In the genomic region with DNA sequence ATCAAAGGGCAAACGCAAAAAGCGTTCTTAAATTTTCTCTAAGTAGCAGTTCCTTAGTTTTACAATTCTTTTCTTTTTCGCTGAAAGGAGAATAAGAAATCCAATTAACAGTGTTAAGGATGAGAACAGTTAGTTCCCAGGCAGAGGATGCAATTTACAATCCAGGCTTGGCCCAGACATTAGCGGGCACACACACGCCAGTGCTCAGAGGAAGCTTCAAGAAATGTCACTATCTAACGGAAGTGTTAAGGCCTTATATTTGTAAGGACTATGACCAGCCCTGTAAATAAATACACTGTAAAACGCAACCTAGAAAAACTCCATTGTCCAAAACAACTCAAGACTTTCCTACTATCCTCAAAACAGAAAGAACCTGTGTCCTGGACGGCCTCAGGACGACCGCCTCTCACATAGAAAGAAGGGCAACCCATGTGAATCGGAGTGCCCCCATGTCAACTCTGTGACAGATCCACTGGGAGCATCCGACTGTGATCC, we compare ENCODE assay signal across 8 cellular contexts. TPM values are rescaled to one million over a fixed set of nuclear protein-coding genes. Genes with fewer than 3 reads are reported as not detected.
DNase-seq lines count a peak whose midpoint lies in the region; ATAC-seq and TF ChIP-seq lines count a peak whose summit lies in the region.

No MANE protein-coding gene starts in this region.

- H3K9ac ChIP-seq in BLaER1: peak overlapping the region; percentile 95

- TF ChIP-seq POLR2A in adrenal gland (IDR thresholded peaks at IDR 0.05): no peak

- H3K4me1 ChIP-seq in BLaER1 (peaks cover 46% of the 10 kb centered on the region), adrenal gland (replicated peaks in 1 of 2) (peaks cover 10 to 37% of the 10 kb centered on the region in 2 donors)

- intact Hi-C loops in adrenal gland (cut with DNase I): no loop called here

- DNase-seq in HL-60 (ENCODE audit: low read depth in 1 of 2, low spot score in 1 of 2) (peak in 1 of 2 experiments; percentile 6), adrenal gland (no peak), kidney glomerular epithelial cell (lab: John Stamatoyannopoulos, UW) (peak; percentile 43), substantia nigra (lab: John Stamatoyannopoulos, UW) (peak in 8 of 49 donors; percentile 1 to 67 (median 14)), NCI-H446 treated with DMSO at 0.1 percent for 48 hours (lab: John Stamatoyannopoulos, UW) (no peak), 8988T (no peak)

- WGBS in adrenal gland, 4 donors: 10 to 11% (median 11%) methylated on average over 12 of the region's 12 CpGs

- H3K36me3 ChIP-seq in BLaER1 (0 out of 2 replicates have a peak, but pooled peaks cover 4% of the 10 kb centered on the region), adrenal gland (replicated peaks in 1 of 2) (no peaks in the 10 kb centered on the region)

- H3K9me3 ChIP-seq in BLaER1 (no peaks in the 10 kb centered on the region), adrenal gland (replicated peaks in 1 of 3) (no peaks in the 10 kb centered on the region)

- no peaks in the 10 kb centered on the region for H3K27me3 ChIP-seq in BLaER1
- no peaks in the 10 kb centered on the region for H3K27me3 ChIP-seq in HL-60 (ENCODE audit: insufficient read depth, poor library complexity, severe bottlenecking)
- no peaks in the 10 kb centered on the region for H3K27me3 ChIP-seq in adrenal gland

- TF ChIP-seq CTCF in HL-60 (IDR thresholded peaks at IDR 0.05; ENCODE audit: insufficient read depth, low read length): no peak
- TF ChIP-seq CTCF in adrenal gland (IDR thresholded peaks at IDR 0.05): no peak

- H3K27ac ChIP-seq in BLaER1 (peak overlapping the region; percentile 98), HL-60 (replicated peaks) (peak overlapping the region; percentile 94), adrenal gland (peak overlapping the region; percentile 90 to 95 (median 94)), substantia nigra (ENCODE audit: low read depth, low read length, poor library complexity, severe bottlenecking) (peak overlapping the region; percentile 86)

- H3K4me3 ChIP-seq in BLaER1 (peak overlapping the region; percentile 99), HL-60 (replicated peaks; ENCODE audit: insufficient read depth, low read length) (peak overlapping the region; percentile 85), adrenal gland (peak overlapping the region; percentile 76 to 94 (median 83))

- peak overlapping the region; percentile 90 for H3K4me2 ChIP-seq in BLaER1

- peaks cover 54% of the 10 kb centered on the region for H4K20me1 ChIP-seq in BLaER1

- no peak for ATAC-seq in GM18873 (IDR thresholded peaks at IDR 0.05; ENCODE audit: low FRiP score, unreplicated experiment)

RNA-seq across cellular contexts. Expression of gene ACAP2, which starts 1.3 kb away (rescaled TPM):
- 10 to 100 TPM; 16.6 to 54.3 (median 34.2) TPM for total RNA-seq in adrenal gland
- polyA plus RNA-seq in adrenal gland: 10 to 100 TPM in 1 of 3 donors, 1 to 10 TPM in 2; 4.5 to 16.7 (median 6.2) TPM
